In the genomic region with DNA sequence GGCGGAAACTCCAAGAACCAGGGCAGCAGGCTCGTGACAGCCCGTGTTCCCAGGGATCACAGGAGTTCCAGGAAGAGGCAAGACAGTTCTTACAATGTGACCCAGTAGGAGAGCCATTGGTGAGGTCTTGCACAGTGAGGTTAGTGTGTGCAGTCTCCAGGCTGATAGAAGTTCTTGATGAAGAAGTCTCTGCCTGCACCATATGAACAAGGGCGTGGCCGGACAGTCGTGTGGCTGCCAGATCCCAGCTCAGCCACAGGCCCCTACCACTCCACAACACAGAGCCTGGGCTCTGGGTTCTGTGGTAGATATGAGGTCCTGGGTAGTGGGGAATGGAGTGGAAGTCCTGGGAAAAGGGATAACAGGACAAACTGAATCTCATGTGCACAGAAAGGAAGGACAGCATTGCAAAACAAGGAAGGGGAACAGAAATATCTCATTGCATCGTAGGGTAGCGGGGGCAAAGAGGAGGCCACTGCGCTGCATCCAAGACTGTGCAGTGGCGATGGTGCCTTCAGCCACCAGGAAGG, we compare ENCODE assay signal across 2 cellular contexts.
TF ChIP-seq lines count a peak whose summit lies in the region.

No MANE protein-coding gene starts in this region.

TF ChIP-seq in SK-N-SH treated with all-trans-retinoic acid at 6 μM for 48 hours, 23 proteins besides CTCF, POLR2A, EP300 and RAD21 (continued from another document):
- TF ChIP-seq, protein P1, sequence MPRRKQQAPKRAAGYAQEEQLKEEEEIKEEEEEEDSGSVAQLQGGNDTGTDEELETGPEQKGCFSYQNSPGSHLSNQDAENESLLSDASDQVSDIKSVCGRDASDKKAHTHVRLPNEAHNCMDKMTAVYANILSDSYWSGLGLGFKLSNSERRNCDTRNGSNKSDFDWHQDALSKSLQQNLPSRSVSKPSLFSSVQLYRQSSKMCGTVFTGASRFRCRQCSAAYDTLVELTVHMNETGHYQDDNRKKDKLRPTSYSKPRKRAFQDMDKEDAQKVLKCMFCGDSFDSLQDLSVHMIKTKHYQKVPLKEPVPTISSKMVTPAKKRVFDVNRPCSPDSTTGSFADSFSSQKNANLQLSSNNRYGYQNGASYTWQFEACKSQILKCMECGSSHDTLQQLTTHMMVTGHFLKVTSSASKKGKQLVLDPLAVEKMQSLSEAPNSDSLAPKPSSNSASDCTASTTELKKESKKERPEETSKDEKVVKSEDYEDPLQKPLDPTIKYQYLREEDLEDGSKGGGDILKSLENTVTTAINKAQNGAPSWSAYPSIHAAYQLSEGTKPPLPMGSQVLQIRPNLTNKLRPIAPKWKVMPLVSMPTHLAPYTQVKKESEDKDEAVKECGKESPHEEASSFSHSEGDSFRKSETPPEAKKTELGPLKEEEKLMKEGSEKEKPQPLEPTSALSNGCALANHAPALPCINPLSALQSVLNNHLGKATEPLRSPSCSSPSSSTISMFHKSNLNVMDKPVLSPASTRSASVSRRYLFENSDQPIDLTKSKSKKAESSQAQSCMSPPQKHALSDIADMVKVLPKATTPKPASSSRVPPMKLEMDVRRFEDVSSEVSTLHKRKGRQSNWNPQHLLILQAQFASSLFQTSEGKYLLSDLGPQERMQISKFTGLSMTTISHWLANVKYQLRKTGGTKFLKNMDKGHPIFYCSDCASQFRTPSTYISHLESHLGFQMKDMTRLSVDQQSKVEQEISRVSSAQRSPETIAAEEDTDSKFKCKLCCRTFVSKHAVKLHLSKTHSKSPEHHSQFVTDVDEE (CRISPR knock-in tag; IDR thresholded peaks at IDR 0.05) = no peak
- TF ChIP-seq ESRRG (CRISPR knock-in tag; IDR thresholded peaks at IDR 0.05) (no peak), ZC3H10 (CRISPR knock-in tag; IDR thresholded peaks at IDR 0.05) (no peak), SNAI2 (CRISPR knock-in tag; IDR thresholded peaks at IDR 0.05) (no peak), ZNF565 (CRISPR knock-in tag; conservative IDR thresholded peaks at IDR 0.05; ENCODE audit: low read depth) (no peak), RARB (CRISPR knock-in tag; IDR thresholded peaks at IDR 0.05) (no peak), ZFP30 (CRISPR knock-in tag; IDR thresholded peaks at IDR 0.05) (no peak), PPARA (CRISPR knock-in tag; IDR thresholded peaks at IDR 0.05; ENCODE audit: borderline replicate concordance) (no peak)
- TF ChIP-seq, protein P2, sequence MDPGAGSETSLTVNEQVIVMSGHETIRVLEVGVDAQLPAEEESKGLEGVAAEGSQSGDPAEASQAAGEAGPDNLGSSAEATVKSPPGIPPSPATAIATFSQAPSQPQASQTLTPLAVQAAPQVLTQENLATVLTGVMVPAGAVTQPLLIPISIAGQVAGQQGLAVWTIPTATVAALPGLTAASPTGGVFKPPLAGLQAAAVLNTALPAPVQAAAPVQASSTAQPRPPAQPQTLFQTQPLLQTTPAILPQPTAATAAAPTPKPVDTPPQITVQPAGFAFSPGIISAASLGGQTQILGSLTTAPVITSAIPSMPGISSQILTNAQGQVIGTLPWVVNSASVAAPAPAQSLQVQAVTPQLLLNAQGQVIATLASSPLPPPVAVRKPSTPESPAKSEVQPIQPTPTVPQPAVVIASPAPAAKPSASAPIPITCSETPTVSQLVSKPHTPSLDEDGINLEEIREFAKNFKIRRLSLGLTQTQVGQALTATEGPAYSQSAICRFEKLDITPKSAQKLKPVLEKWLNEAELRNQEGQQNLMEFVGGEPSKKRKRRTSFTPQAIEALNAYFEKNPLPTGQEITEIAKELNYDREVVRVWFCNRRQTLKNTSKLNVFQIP (CRISPR knock-in tag; IDR thresholded peaks at IDR 0.05; ENCODE audit: borderline replicate concordance, low read depth) = no peak
TF ChIP-seq in SK-N-SH treated with all-trans-retinoic acid at 6 μM for 48 hours: peak in this region for 0.

TF ChIP-seq in HepG2, 621 proteins besides CTCF, POLR2A, EP300 and RAD21 (continued from another document and continues in another):
- TF ChIP-seq, protein P3, sequence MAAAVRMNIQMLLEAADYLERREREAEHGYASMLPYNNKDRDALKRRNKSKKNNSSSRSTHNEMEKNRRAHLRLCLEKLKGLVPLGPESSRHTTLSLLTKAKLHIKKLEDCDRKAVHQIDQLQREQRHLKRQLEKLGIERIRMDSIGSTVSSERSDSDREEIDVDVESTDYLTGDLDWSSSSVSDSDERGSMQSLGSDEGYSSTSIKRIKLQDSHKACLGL (CRISPR knock-in tag; IDR thresholded peaks at IDR 0.05) = no peak
- no peak for TF ChIP-seq TCF7L2 (IDR thresholded peaks at IDR 0.05; ENCODE audit: low read depth, low read length)
- TF ChIP-seq, protein P4, sequence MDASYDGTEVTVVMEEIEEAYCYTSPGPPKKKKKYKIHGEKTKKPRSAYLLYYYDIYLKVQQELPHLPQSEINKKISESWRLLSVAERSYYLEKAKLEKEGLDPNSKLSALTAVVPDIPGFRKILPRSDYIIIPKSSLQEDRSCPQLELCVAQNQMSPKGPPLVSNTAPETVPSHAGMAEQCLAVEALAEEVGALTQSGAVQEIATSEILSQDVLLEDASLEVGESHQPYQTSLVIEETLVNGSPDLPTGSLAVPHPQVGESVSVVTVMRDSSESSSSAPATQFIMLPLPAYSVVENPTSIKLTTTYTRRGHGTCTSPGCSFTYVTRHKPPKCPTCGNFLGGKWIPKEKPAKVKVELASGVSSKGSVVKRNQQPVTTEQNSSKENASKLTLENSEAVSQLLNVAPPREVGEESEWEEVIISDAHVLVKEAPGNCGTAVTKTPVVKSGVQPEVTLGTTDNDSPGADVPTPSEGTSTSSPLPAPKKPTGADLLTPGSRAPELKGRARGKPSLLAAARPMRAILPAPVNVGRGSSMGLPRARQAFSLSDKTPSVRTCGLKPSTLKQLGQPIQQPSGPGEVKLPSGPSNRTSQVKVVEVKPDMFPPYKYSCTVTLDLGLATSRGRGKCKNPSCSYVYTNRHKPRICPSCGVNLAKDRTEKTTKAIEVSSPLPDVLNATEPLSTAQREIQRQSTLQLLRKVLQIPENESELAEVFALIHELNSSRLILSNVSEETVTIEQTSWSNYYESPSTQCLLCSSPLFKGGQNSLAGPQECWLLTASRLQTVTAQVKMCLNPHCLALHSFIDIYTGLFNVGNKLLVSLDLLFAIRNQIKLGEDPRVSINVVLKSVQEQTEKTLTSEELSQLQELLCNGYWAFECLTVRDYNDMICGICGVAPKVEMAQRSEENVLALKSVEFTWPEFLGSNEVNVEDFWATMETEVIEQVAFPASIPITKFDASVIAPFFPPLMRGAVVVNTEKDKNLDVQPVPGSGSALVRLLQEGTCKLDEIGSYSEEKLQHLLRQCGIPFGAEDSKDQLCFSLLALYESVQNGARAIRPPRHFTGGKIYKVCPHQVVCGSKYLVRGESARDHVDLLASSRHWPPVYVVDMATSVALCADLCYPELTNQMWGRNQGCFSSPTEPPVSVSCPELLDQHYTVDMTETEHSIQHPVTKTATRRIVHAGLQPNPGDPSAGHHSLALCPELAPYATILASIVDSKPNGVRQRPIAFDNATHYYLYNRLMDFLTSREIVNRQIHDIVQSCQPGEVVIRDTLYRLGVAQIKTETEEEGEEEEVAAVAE (CRISPR knock-in tag; IDR thresholded peaks at IDR 0.05; ENCODE audit: borderline replicate concordance) = no peak
- TF ChIP-seq, protein P5, sequence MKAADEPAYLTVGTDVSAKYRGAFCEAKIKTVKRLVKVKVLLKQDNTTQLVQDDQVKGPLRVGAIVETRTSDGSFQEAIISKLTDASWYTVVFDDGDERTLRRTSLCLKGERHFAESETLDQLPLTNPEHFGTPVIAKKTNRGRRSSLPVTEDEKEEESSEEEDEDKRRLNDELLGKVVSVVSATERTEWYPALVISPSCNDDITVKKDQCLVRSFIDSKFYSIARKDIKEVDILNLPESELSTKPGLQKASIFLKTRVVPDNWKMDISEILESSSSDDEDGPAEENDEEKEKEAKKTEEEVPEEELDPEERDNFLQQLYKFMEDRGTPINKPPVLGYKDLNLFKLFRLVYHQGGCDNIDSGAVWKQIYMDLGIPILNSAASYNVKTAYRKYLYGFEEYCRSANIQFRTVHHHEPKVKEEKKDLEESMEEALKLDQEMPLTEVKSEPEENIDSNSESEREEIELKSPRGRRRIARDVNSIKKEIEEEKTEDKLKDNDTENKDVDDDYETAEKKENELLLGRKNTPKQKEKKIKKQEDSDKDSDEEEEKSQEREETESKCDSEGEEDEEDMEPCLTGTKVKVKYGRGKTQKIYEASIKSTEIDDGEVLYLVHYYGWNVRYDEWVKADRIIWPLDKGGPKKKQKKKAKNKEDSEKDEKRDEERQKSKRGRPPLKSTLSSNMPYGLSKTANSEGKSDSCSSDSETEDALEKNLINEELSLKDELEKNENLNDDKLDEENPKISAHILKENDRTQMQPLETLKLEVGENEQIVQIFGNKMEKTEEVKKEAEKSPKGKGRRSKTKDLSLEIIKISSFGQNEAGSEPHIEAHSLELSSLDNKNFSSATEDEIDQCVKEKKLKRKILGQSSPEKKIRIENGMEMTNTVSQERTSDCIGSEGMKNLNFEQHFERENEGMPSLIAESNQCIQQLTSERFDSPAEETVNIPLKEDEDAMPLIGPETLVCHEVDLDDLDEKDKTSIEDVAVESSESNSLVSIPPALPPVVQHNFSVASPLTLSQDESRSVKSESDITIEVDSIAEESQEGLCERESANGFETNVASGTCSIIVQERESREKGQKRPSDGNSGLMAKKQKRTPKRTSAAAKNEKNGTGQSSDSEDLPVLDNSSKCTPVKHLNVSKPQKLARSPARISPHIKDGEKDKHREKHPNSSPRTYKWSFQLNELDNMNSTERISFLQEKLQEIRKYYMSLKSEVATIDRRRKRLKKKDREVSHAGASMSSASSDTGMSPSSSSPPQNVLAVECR (CRISPR knock-in tag; IDR thresholded peaks at IDR 0.05; ENCODE audit: borderline replicate concordance) = no peak
- TF ChIP-seq, protein P6, sequence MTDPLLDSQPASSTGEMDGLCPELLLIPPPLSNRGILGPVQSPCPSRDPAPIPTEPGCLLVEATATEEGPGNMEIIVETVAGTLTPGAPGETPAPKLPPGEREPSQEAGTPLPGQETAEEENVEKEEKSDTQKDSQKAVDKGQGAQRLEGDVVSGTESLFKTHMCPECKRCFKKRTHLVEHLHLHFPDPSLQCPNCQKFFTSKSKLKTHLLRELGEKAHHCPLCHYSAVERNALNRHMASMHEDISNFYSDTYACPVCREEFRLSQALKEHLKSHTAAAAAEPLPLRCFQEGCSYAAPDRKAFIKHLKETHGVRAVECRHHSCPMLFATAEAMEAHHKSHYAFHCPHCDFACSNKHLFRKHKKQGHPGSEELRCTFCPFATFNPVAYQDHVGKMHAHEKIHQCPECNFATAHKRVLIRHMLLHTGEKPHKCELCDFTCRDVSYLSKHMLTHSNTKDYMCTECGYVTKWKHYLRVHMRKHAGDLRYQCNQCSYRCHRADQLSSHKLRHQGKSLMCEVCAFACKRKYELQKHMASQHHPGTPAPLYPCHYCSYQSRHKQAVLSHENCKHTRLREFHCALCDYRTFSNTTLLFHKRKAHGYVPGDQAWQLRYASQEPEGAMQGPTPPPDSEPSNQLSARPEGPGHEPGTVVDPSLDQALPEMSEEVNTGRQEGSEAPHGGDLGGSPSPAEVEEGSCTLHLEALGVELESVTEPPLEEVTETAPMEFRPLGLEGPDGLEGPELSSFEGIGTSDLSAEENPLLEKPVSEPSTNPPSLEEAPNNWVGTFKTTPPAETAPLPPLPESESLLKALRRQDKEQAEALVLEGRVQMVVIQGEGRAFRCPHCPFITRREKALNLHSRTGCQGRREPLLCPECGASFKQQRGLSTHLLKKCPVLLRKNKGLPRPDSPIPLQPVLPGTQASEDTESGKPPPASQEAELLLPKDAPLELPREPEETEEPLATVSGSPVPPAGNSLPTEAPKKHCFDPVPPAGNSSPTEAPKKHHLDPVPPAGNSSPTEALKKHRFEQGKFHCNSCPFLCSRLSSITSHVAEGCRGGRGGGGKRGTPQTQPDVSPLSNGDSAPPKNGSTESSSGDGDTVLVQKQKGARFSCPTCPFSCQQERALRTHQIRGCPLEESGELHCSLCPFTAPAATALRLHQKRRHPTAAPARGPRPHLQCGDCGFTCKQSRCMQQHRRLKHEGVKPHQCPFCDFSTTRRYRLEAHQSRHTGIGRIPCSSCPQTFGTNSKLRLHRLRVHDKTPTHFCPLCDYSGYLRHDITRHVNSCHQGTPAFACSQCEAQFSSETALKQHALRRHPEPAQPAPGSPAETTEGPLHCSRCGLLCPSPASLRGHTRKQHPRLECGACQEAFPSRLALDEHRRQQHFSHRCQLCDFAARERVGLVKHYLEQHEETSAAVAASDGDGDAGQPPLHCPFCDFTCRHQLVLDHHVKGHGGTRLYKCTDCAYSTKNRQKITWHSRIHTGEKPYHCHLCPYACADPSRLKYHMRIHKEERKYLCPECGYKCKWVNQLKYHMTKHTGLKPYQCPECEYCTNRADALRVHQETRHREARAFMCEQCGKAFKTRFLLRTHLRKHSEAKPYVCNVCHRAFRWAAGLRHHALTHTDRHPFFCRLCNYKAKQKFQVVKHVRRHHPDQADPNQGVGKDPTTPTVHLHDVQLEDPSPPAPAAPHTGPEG (CRISPR knock-in tag; IDR thresholded peaks at IDR 0.05) = no peak
- TF ChIP-seq ELF1 (CRISPR knock-in tag; IDR thresholded peaks at IDR 0.05) = no peak
- TF ChIP-seq, protein P7, sequence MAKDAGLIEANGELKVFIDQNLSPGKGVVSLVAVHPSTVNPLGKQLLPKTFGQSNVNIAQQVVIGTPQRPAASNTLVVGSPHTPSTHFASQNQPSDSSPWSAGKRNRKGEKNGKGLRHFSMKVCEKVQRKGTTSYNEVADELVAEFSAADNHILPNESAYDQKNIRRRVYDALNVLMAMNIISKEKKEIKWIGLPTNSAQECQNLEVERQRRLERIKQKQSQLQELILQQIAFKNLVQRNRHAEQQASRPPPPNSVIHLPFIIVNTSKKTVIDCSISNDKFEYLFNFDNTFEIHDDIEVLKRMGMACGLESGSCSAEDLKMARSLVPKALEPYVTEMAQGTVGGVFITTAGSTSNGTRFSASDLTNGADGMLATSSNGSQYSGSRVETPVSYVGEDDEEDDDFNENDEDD (CRISPR knock-in tag; IDR thresholded peaks at IDR 0.05; ENCODE audit: borderline replicate concordance) = no peak
- no peak for TF ChIP-seq ERF (CRISPR knock-in tag; IDR thresholded peaks at IDR 0.05)
- no peak; the same call in 1 of the 2 replicates for TF ChIP-seq EED (CRISPR knock-in tag; IDR thresholded peaks at IDR 0.05)
- no peak for TF ChIP-seq POLR2AphosphoS2 (IDR thresholded peaks at IDR 0.05; ENCODE audit: low read depth, low read length)
- no peak; the same call in 1 of the 2 replicates for TF ChIP-seq DR1 (CRISPR knock-in tag; IDR thresholded peaks at IDR 0.05)
- TF ChIP-seq TGIF2 (CRISPR knock-in tag; IDR thresholded peaks at IDR 0.05) = peak; percentile 57; the same call in 1 of the 2 replicates
- TF ChIP-seq TP53 (CRISPR knock-in tag; conservative IDR thresholded peaks at IDR 0.05) = no peak
- TF ChIP-seq CEBPB (IDR thresholded peaks at IDR 0.05; ENCODE audit: borderline replicate concordance, low read depth, low read length) = no peak
- no peak for TF ChIP-seq RELA (CRISPR knock-in tag; IDR thresholded peaks at IDR 0.05)
- TF ChIP-seq, protein P8, sequence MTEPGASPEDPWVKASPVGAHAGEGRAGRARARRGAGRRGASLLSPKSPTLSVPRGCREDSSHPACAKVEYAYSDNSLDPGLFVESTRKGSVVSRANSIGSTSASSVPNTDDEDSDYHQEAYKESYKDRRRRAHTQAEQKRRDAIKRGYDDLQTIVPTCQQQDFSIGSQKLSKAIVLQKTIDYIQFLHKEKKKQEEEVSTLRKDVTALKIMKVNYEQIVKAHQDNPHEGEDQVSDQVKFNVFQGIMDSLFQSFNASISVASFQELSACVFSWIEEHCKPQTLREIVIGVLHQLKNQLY (CRISPR knock-in tag; IDR thresholded peaks at IDR 0.05) = no peak
- no peak for TF ChIP-seq MTA3 (CRISPR knock-in tag; IDR thresholded peaks at IDR 0.05)
- no peak for TF ChIP-seq SALL2 (CRISPR knock-in tag; IDR thresholded peaks at IDR 0.05)
- TF ChIP-seq ZNF546 (CRISPR knock-in tag; conservative IDR thresholded peaks at IDR 0.05) = no peak; the same call in 1 of the 2 replicates
- no peak for TF ChIP-seq FIP1L1 (IDR thresholded peaks at IDR 0.05; ENCODE audit: borderline replicate concordance, insufficient read depth, low read depth, low read length)
- TF ChIP-seq HNF4A (CRISPR knock-in tag; IDR thresholded peaks at IDR 0.05) = no peak
- TF ChIP-seq XRCC5 (optimal IDR thresholded peaks at IDR 0.05; ENCODE audit: low read length) = no peak
- TF ChIP-seq ZNF543 (CRISPR knock-in tag; IDR thresholded peaks at IDR 0.05) = no peak
- TF ChIP-seq TBP (CRISPR knock-in tag; IDR thresholded peaks at IDR 0.05) = no peak
- TF ChIP-seq ZNF552 (CRISPR knock-in tag; IDR thresholded peaks at IDR 0.05; ENCODE audit: borderline replicate concordance) = no peak
- no peak for TF ChIP-seq JUNB (CRISPR knock-in tag; IDR thresholded peaks at IDR 0.05; ENCODE audit: borderline replicate concordance)
